Comparison of ENCODE assay signal across 8 cellular contexts in genomic region chr1:202810193-202810614, GRCh38. TPM values are rescaled to one million over a fixed set of nuclear protein-coding genes. Genes with fewer than 3 reads are reported as not detected.
A peak's percentile ranks its signal among the peaks of the same experiment; 100 is the strongest.
DNase-seq lines count a peak whose midpoint lies in the region; ATAC-seq and TF ChIP-seq lines count a peak whose summit lies in the region.

No MANE protein-coding gene starts in this region.

- H3K9ac ChIP-seq in HCT116 (ENCODE audit: low read length): no peak overlapping the region

- H3K4me3 Mint-ChIP-seq in activated CD8-positive, alpha-beta T cell treated with anti-CD3 and anti-CD28 coated beads for 36 hours: peak overlapping the region; percentile 94

- ATAC-seq in HCT116 (no peak), HG02610 (IDR thresholded peaks at IDR 0.05; ENCODE audit: unreplicated experiment) (no peak)
- no peak for ATAC-seq in activated CD8-positive, alpha-beta T cell treated with anti-CD3 and anti-CD28 coated beads for 36 hours

- no peak for TF ChIP-seq POLR2A in HCT116 (IDR thresholded peaks at IDR 0.05; ENCODE audit: borderline replicate concordance, extremely low read depth, insufficient read depth, insufficient read length)

- peaks cover 43% of the 10 kb centered on the region for H3K4me1 Mint-ChIP-seq in activated CD8-positive, alpha-beta T cell treated with anti-CD3 and anti-CD28 coated beads for 36 hours (ENCODE audit: low read depth)

- H3K9me2 ChIP-seq in HCT116 (ENCODE audit: insufficient read depth): no peaks in the 10 kb centered on the region

- TF ChIP-seq CTCF in HCT116 (IDR thresholded peaks at IDR 0.05 in 2 of 3, conservative IDR thresholded peaks at IDR 0.05 in 1 of 3; ENCODE audit: borderline replicate concordance in 1 of 3, insufficient read depth in 1 of 3, low read depth in 2 of 3, low read length in 2 of 3): no peak
- TF ChIP-seq CTCF in activated CD8-positive, alpha-beta T cell treated with anti-CD3 and anti-CD28 coated beads for 36 hours (IDR thresholded peaks at IDR 0.05): no peak
- no peak for TF ChIP-seq CTCF in GM10266 (IDR thresholded peaks at IDR 0.05; ENCODE audit: control insufficient read depth, insufficient read depth, low read depth, missing control alignments)

- BruUV-seq in HCT116 (replicated peaks; lab: Mats Ljungman, UMichigan): no TSS peak

- H3K27ac ChIP-seq in HCT116 (ENCODE audit: low read depth, low read length) (no peak overlapping the region), iPS DF 6.9 (ENCODE audit: low read length) (no peak overlapping the region), skin epidermis (peak overlapping the region in 20 of 21 experiments; percentile 36 to 95 (median 84))

- POLR2A ChIA-PET in HCT116 (lab: Charles Lee): interaction anchor here (0.8 kb wide), 1 partner anchor 10 kb away, joined by 4 read pairs; no protein-coding TSS in a partner anchor
- POLR2A ChIA-PET in activated CD8-positive, alpha-beta T cell treated with anti-CD3 and anti-CD28 coated beads for 36 hours (lab: Charles Lee): interaction anchor here (1.6 kb wide), 1 partner anchor 25 kb away, joined by 4 read pairs; no protein-coding TSS in a partner anchor

- peaks cover 22 to 54% of the 10 kb centered on the region in 2 experiments for H3K4me1 ChIP-seq in HCT116 (ENCODE audit: control insufficient read depth in 1 of 2, insufficient read depth in 2 of 2, low read length in 2 of 2)
- H3K4me1 ChIP-seq in iPS DF 6.9 (ENCODE audit: control insufficient read depth, insufficient read depth, low read length): peaks cover 7% of the 10 kb centered on the region; the same call in 1 of the 2 replicates

- RAD21 ChIA-PET in HCT116 (lab: Charles Lee; ENCODE audit: low non-redundant PET in 1 of 2, low total read pairs in 2 of 2, uncharacterized antibody in 2 of 2, unreplicated experiment in 2 of 2): no interaction called here

- H3K9me3 ChIP-seq in HCT116 (ENCODE audit: control insufficient read depth in 1 of 2, insufficient read depth in 1 of 2, low read depth in 1 of 2, low read length in 2 of 2): no peaks in the 10 kb centered on the region
- H3K9me3 ChIP-seq in iPS DF 6.9 (ENCODE audit: control insufficient read depth, insufficient read depth, low read length): no peaks in the 10 kb centered on the region

- intact Hi-C loops in HCT116 (cut with micrococcal nuclease): loop anchor here (2.0 to 5.0 kb wide), 2 partner anchors 42 to 79 kb away; partner anchors contain the start of gene RABIF
- intact Hi-C loops in activated CD8-positive, alpha-beta T cell treated with anti-CD3 and anti-CD28 coated beads for 36 hours (cut with micrococcal nuclease): no loop called here

- peaks cover 11% of the 10 kb centered on the region for H3K27me3 Mint-ChIP-seq in activated CD8-positive, alpha-beta T cell treated with anti-CD3 and anti-CD28 coated beads for 36 hours

- no peak for TF ChIP-seq RAD21 in HCT116 (IDR thresholded peaks at IDR 0.05; ENCODE audit: low read depth)

- DNase-seq in HCT116 (ENCODE audit: low read depth, low spot score) (no peak), iPS DF 6.9 (ENCODE audit: low read depth, low spot score) (no peak), GM10266 (ENCODE audit: extremely low spot score) (no peak), NCI-H345 (lab: John Stamatoyannopoulos, UW) (no peak), AG08396 (ENCODE audit: low spot score) (no peak)
- no peak for DNase-seq in activated CD8-positive, alpha-beta T cell treated with anti-CD3 and anti-CD28 coated beads for 36 hours

- CTCF ChIA-PET in HCT116 (lab: Charles Lee): interaction anchor here (1.1 kb wide), 1 partner anchor 21 kb away, joined by 3 read pairs; no protein-coding TSS in a partner anchor
- CTCF ChIA-PET in activated CD8-positive, alpha-beta T cell treated with anti-CD3 and anti-CD28 coated beads for 36 hours (lab: Charles Lee): interaction anchor here (1.4 kb wide), 1 partner anchor 10 kb away, joined by 3 read pairs; no protein-coding TSS in a partner anchor

- peaks cover 14% of the 10 kb centered on the region for H3K79me2 ChIP-seq in HCT116 (ENCODE audit: insufficient read depth, low read length)

- peak overlapping the region; percentile 81 for H3K4me2 ChIP-seq in HCT116 (ENCODE audit: low read length)

- H2AFZ ChIP-seq in HCT116 (ENCODE audit: low read depth, low read length, poor library complexity, severe bottlenecking): peak overlapping the region; percentile 14

- peaks cover 5% of the 10 kb centered on the region for H3K36me3 Mint-ChIP-seq in activated CD8-positive, alpha-beta T cell treated with anti-CD3 and anti-CD28 coated beads for 36 hours (ENCODE audit: low read depth)

- H3K4me3 ChIP-seq in HCT116 (replicated peaks in 1 of 2; ENCODE audit: low read depth in 1 of 2, low read length in 2 of 2) (peak overlapping the region; percentile 51 to 57), iPS DF 6.9 (ENCODE audit: low read length) (peak overlapping the region; percentile 20; the same call in 1 of the 2 replicates), skin epidermis (peak overlapping the region; percentile 55 to 89 (median 67))

- peak overlapping the region; percentile 39 for H3K27ac Mint-ChIP-seq in activated CD8-positive, alpha-beta T cell treated with anti-CD3 and anti-CD28 coated beads for 36 hours

- no peaks in the 10 kb centered on the region for H3K27me3 ChIP-seq in HCT116 (ENCODE audit: insufficient read depth, low read length)
- H3K27me3 ChIP-seq in iPS DF 6.9 (ENCODE audit: control insufficient read depth, insufficient read depth, low read length): no peaks in the 10 kb centered on the region

- no peaks in the 10 kb centered on the region for H4K20me1 ChIP-seq in HCT116 (ENCODE audit: insufficient read depth)

- H3K9me3 Mint-ChIP-seq in activated CD8-positive, alpha-beta T cell treated with anti-CD3 and anti-CD28 coated beads for 36 hours: no peaks in the 10 kb centered on the region

- no CpG with 5 or more reads among the region's 13 CpGs for WGBS in iPS DF 6.9 (ENCODE audit: insufficient coverage, insufficient read length)

- H3K36me3 ChIP-seq in HCT116 (ENCODE audit: control insufficient read depth in 1 of 2, insufficient read depth in 2 of 2, low read length in 2 of 2): no peaks in the 10 kb centered on the region
- no peaks in the 10 kb centered on the region for H3K36me3 ChIP-seq in iPS DF 6.9 (ENCODE audit: control insufficient read depth, insufficient read depth, low read length)

TF ChIP-seq in HCT116, 20 proteins besides CTCF, POLR2A, EP300 and RAD21:
- TF ChIP-seq ZBTB33 (IDR thresholded peaks at IDR 0.05; ENCODE audit: extremely low read depth, insufficient replicate concordance, low read length) (no peak), MAX (IDR thresholded peaks at IDR 0.05) (no peak), ZNF274 (IDR thresholded peaks at IDR 0.05; ENCODE audit: low read depth, low read length) (no peak), ELF1 (IDR thresholded peaks at IDR 0.05; ENCODE audit: borderline replicate concordance, low read depth) (no peak), SIN3A (IDR thresholded peaks at IDR 0.05; ENCODE audit: low read depth) (no peak), TCF7L2 (IDR thresholded peaks at IDR 0.05; ENCODE audit: borderline replicate concordance, extremely low read depth, insufficient read depth, insufficient read length) (no peak), FOSL1 (IDR thresholded peaks at IDR 0.05; ENCODE audit: low read depth) (no peak), EZH2 (IDR thresholded peaks at IDR 0.05) (no peak), JUND (IDR thresholded peaks at IDR 0.05) (no peak), SP1 (IDR thresholded peaks at IDR 0.05; ENCODE audit: low read depth) (no peak)
- TF ChIP-seq, protein P1, sequence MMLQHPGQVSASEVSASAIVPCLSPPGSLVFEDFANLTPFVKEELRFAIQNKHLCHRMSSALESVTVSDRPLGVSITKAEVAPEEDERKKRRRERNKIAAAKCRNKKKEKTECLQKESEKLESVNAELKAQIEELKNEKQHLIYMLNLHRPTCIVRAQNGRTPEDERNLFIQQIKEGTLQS (IDR thresholded peaks at IDR 0.05): no peak

RNA-seq across cellular contexts. Expression of gene PCAT6, which starts 0.6 kb away (rescaled TPM):
- 1.9 TPM for total RNA-seq in HCT116 (2021; ENCODE audit: unreplicated experiment)
- polyA plus RNA-seq in HCT116 (2012): 2.6 and 3.7 TPM in 2 replicates
- total RNA-seq in activated CD8-positive, alpha-beta T cell treated with anti-CD3 and anti-CD28 coated beads for 36 hours: 1 to 10 TPM in 1 of 2 experiments, under 1 TPM in 1; 0.94 to 2.4 TPM

RNA-seq across cellular contexts. Expression of gene KDM5B, which starts 2.0 kb away (rescaled TPM):
- total RNA-seq in HCT116 (2021; ENCODE audit: unreplicated experiment): 44.6 TPM
- 15.0 and 17.1 TPM in 2 replicates for polyA plus RNA-seq in HCT116 (2012)
- total RNA-seq in activated CD8-positive, alpha-beta T cell treated with anti-CD3 and anti-CD28 coated beads for 36 hours: 10 to 100 TPM; 54.8 to 60.3 TPM

Comparison
In these comparisons a context has a peak if more than half of its experiments do, and no peak if none do; other contexts are left out.
1. H3K27ac ChIP-seq: peak in skin epidermis (20 of 21); none in HCT116 (single experiment) and iPS DF 6.9 (single experiment).
2. Peak in every context shown above with its lines, with median percentiles within 50 percentile points of each other: H3K4me3 ChIP-seq.